In the genomic region with DNA sequence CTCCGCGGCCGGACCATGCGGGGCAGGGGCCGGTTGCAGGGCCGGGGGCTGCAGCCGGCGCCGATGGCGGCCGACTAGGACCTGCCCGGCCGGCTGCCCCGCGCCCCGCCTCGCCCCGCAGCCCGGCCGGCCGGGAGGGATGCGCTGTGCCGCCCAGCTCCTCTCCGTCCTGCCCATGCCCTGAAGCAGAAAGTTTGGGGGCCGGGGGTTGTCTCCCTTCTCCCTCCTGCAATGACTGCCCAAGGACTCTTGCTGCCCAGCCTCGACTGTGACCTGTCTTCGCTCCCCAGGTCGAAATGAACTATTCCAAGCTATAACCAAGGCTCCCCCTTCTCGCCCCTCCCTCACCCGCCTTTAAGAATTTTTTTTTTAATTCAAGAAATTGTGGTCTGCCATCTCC, we compare ENCODE assay signal across 8 cellular contexts. TPM values are rescaled to one million over a fixed set of nuclear protein-coding genes. Genes with fewer than 3 reads are reported as not detected.
DNase-seq lines count a peak whose midpoint lies in the region; FAIRE-seq and TF ChIP-seq lines count a peak whose summit lies in the region.

No MANE protein-coding gene starts in this region.

- H3K27ac Mint-ChIP-seq in T-helper 1 cell treated with Interleukin-12 subunit alpha and Interleukin-12 subunit beta and Interleukin-4 antibody, amounts not matched to agents 30 μg/mL and 1 μg/mL, for 36 hours = peak overlapping the region; percentile 72

- H3K36me3 ChIP-seq in Peyer's patch (no peaks in the 10 kb centered on the region), esophagus squamous epithelium (no peaks in the 10 kb centered on the region), prostate gland (no peaks in the 10 kb centered on the region)

- peak overlapping the region; percentile 44 to 64 (median 61) for H3K4me3 ChIP-seq in Peyer's patch
- H3K4me3 ChIP-seq in esophagus squamous epithelium = peak overlapping the region; percentile 41 to 73 (median 58)
- H3K4me3 ChIP-seq in prostate gland = peak overlapping the region; percentile 40 to 44

- in situ Hi-C loops in ACHN (cut with HindIII; ENCODE audit: low pct_ligation_motif_present, low pct_unique_long_range_greater_than_20kb, low sequenced_read_pairs) = no loop called here

- intact Hi-C loops in esophagus squamous epithelium (cut with DNase I) = no loop called here
- intact Hi-C loops in prostate gland (cut with DNase I) = loop anchor here (2.0 kb wide), 1 partner anchor 29 kb away; no protein-coding TSS in a partner anchor

- no peak for DNase-seq in T-helper 1 cell
- DNase-seq in Peyer's patch = peak in 2 of 3 donors; percentile 21 to 49
- DNase-seq in esophagus squamous epithelium (lab: John Stamatoyannopoulos, UW) = no peak
- DNase-seq in prostate gland (ENCODE audit: low spot score) = no peak
- no peak for DNase-seq in ACHN
- DNase-seq in GM19239 (ENCODE audit: insufficient read length, low spot score) = no peak
- DNase-seq in AG20443 (ENCODE audit: low spot score) = no peak

- peaks cover 40% of the 10 kb centered on the region for H3K27me3 Mint-ChIP-seq in T-helper 1 cell treated with Interleukin-12 subunit alpha and Interleukin-12 subunit beta and Interleukin-4 antibody, amounts not matched to agents 30 μg/mL and 1 μg/mL, for 36 hours (ENCODE audit: low read depth)

- TF ChIP-seq CTCF in Peyer's patch (IDR thresholded peaks at IDR 0.05) (no peak), esophagus squamous epithelium (IDR thresholded peaks at IDR 0.05) (no peak), prostate gland (IDR thresholded peaks at IDR 0.05) (no peak)

- peak overlapping the region in 2 of 4 donors; percentile 35 to 59 for H3K27ac ChIP-seq in Peyer's patch
- H3K27ac ChIP-seq in esophagus squamous epithelium = peak overlapping the region in 1 of 4 donors; percentile 29
- H3K27ac ChIP-seq in prostate gland = no peak overlapping the region

- H3K4me1 ChIP-seq in Peyer's patch (peaks cover 0 to 30% (median 7%) of the 10 kb centered on the region in 4 donors), esophagus squamous epithelium (peaks cover 23 to 46% (median 28%) of the 10 kb centered on the region in 3 donors), prostate gland (replicated peaks) (no peaks in the 10 kb centered on the region)

- H3K4me1 Mint-ChIP-seq in T-helper 1 cell treated with Interleukin-12 subunit alpha and Interleukin-12 subunit beta and Interleukin-4 antibody, amounts not matched to agents 30 μg/mL and 1 μg/mL, for 36 hours (ENCODE audit: low read depth) = peaks cover 46% of the 10 kb centered on the region

- H3K27me3 ChIP-seq in Peyer's patch (peaks cover 0 to 8% of the 10 kb centered on the region in 2 donors), esophagus squamous epithelium (no peaks in the 10 kb centered on the region), prostate gland (replicated peaks; ENCODE audit: insufficient read depth) (no peaks in the 10 kb centered on the region)

- no peaks in the 10 kb centered on the region for H3K9me3 ChIP-seq in Peyer's patch
- H3K9me3 ChIP-seq in esophagus squamous epithelium = no peaks in the 10 kb centered on the region
- no peaks in the 10 kb centered on the region for H3K9me3 ChIP-seq in prostate gland

- 0 to 5% methylated on average over 7 to 9 of the region's 30 CpGs for WGBS in esophagus squamous epithelium, 2 donors
- WGBS in prostate gland = under 1% methylated on average over 30 of the region's 30 CpGs

- FAIRE-seq in GM19239 (lab: Jason Lieb, UNC) = no peak

- TF ChIP-seq POLR2A in Peyer's patch (IDR thresholded peaks at IDR 0.05) = no peak
- no peak for TF ChIP-seq POLR2A in esophagus squamous epithelium (IDR thresholded peaks at IDR 0.05)
- no peak for TF ChIP-seq POLR2A in prostate gland (IDR thresholded peaks at IDR 0.05)

- H3K4me3 Mint-ChIP-seq in T-helper 1 cell treated with Interleukin-12 subunit alpha and Interleukin-12 subunit beta and Interleukin-4 antibody, amounts not matched to agents 30 μg/mL and 1 μg/mL, for 36 hours = peak overlapping the region; percentile 97

- no peaks in the 10 kb centered on the region for H3K36me3 Mint-ChIP-seq in T-helper 1 cell treated with Interleukin-12 subunit alpha and Interleukin-12 subunit beta and Interleukin-4 antibody, amounts not matched to agents 30 μg/mL and 1 μg/mL, for 36 hours (ENCODE audit: low read depth)

- no peaks in the 10 kb centered on the region for H3K9me3 Mint-ChIP-seq in T-helper 1 cell treated with Interleukin-12 subunit alpha and Interleukin-12 subunit beta and Interleukin-4 antibody, amounts not matched to agents 30 μg/mL and 1 μg/mL, for 36 hours

RNA-seq across cellular contexts. Expression of gene TMCC2, which starts 0.3 kb away (rescaled TPM):
- total RNA-seq in Peyer's patch = 1 to 10 TPM in 2 of 4 donors, under 1 TPM in 2; 0.53 to 4.1 (median 1.1) TPM
- 1 to 10 TPM in 1 of 4 donors, under 1 TPM in 3; 0.76 to 1.9 (median 0.91) TPM for total RNA-seq in esophagus squamous epithelium
- 10 to 100 TPM in 1 of 2 donors, 1 to 10 TPM in 1; 1.5 to 10.6 TPM for total RNA-seq in prostate gland

RNA-seq across cellular contexts. Expression of gene DSTYK, which starts 16.6 kb away (rescaled TPM):
- total RNA-seq in Peyer's patch = 10 to 100 TPM in 1 of 4 donors, 1 to 10 TPM in 3; 3.5 to 11.6 (median 6.8) TPM
- 10 to 100 TPM in 1 of 4 donors, 1 to 10 TPM in 3; 6.5 to 10.9 (median 6.9) TPM for total RNA-seq in esophagus squamous epithelium
- total RNA-seq in prostate gland = 10 to 100 TPM in 1 of 2 donors, 1 to 10 TPM in 1; 9.7 to 16.9 TPM

Comparison
In these comparisons a context has a peak if more than half of its experiments do, and no peak if none do; other contexts are left out.
1. DNase-seq: peak in Peyer's patch (2 of 3); none in T-helper 1 cell (0 of 5), esophagus squamous epithelium (single experiment), prostate gland (single experiment), ACHN (single experiment), GM19239 (single experiment) and AG20443 (single experiment).
2. Peak in every context shown above with its lines, with median percentiles within 50 percentile points of each other: H3K4me3 ChIP-seq.